In genomic region chr10:84328303-84329093, GRCh38 we compare ENCODE assay signal across 8 cellular contexts. TPM values are rescaled to one million over a fixed set of nuclear protein-coding genes. Genes with fewer than 3 reads are reported as not detected.
DNase-seq lines count a peak whose midpoint lies in the region; ATAC-seq, FAIRE-seq and TF ChIP-seq lines count a peak whose summit lies in the region.

Gene CCSER2, plus strand, starts transcription at chr10:84328589. Its CDS starts 42,464 bp downstream, at chr10:84371053.

- peaks cover 6% of the 10 kb centered on the region for H3K36me3 Mint-ChIP-seq in T-helper 1 cell treated with Interleukin-12 subunit alpha and Interleukin-12 subunit beta and Interleukin-4 antibody, amounts not matched to agents 30 μg/mL and 1 μg/mL, for 36 hours (ENCODE audit: low read depth)

- peak; percentile 99 for FAIRE-seq in GM12891 (lab: Jason Lieb, UNC)

- DNase-seq in GM12891 (ENCODE audit: insufficient read length, low spot score), result peak; percentile 93
- peak; percentile 71 for DNase-seq in NCI-H1092 (lab: John Stamatoyannopoulos, UW)
- DNase-seq in amniotic stem cell (lab: John Stamatoyannopoulos, UW), result peak; percentile 92
- peak; percentile 99 for DNase-seq in left cardiac atrium
- DNase-seq in prostate gland (ENCODE audit: low spot score), result peak; percentile 95
- DNase-seq in ureter (ENCODE audit: low spot score), result peak; percentile 98

- H3K27me3 Mint-ChIP-seq in T-helper 1 cell treated with Interleukin-12 subunit alpha and Interleukin-12 subunit beta and Interleukin-4 antibody, amounts not matched to agents 30 μg/mL and 1 μg/mL, for 36 hours (ENCODE audit: low read depth), result peaks cover 9% of the 10 kb centered on the region

- peak within 1 kb of the TSS; percentile 89 for H3K27ac ChIP-seq in prostate gland

- peak within 1 kb of the TSS; percentile 88 for H3K4me3 Mint-ChIP-seq in T-helper 1 cell treated with Interleukin-12 subunit alpha and Interleukin-12 subunit beta and Interleukin-4 antibody, amounts not matched to agents 30 μg/mL and 1 μg/mL, for 36 hours

- H3K9me3 ChIP-seq in prostate gland, result no peaks in the 10 kb centered on the region

- peaks cover 32% of the 10 kb centered on the region for H3K4me1 Mint-ChIP-seq in T-helper 1 cell treated with Interleukin-12 subunit alpha and Interleukin-12 subunit beta and Interleukin-4 antibody, amounts not matched to agents 30 μg/mL and 1 μg/mL, for 36 hours (ENCODE audit: low read depth)

- ATAC-seq in HG02610 (IDR thresholded peaks at IDR 0.05; ENCODE audit: unreplicated experiment) (peak; percentile 68), left cardiac atrium (peak; percentile 96 to 99)

- TF ChIP-seq POLR2A in GM12891 (IDR thresholded peaks at IDR 0.05; ENCODE audit: low read depth, low read length) (peak; percentile 68), prostate gland (IDR thresholded peaks at IDR 0.05) (peak; percentile 85)

- peak in 1 of 4 experiments; percentile 22 for TF ChIP-seq CTCF in prostate gland (IDR thresholded peaks at IDR 0.05)

- WGBS in prostate gland, result under 1% methylated on average over 63 of the region's 105 CpGs

- H3K4me1 ChIP-seq in prostate gland (replicated peaks), result no peaks in the 10 kb centered on the region

- H3K9me3 Mint-ChIP-seq in T-helper 1 cell treated with Interleukin-12 subunit alpha and Interleukin-12 subunit beta and Interleukin-4 antibody, amounts not matched to agents 30 μg/mL and 1 μg/mL, for 36 hours, result no peaks in the 10 kb centered on the region

- H3K27ac Mint-ChIP-seq in T-helper 1 cell treated with Interleukin-12 subunit alpha and Interleukin-12 subunit beta and Interleukin-4 antibody, amounts not matched to agents 30 μg/mL and 1 μg/mL, for 36 hours, result peak within 1 kb of the TSS; percentile 94

- intact Hi-C loops in left cardiac atrium (cut with DNase I), result no loop called here
- intact Hi-C loops in prostate gland (cut with DNase I), result loop anchor here (5.0 kb wide), 1 partner anchor 191 kb away; the partner anchor contains the start of gene GHITM

- no peaks in the 10 kb centered on the region for H3K27me3 ChIP-seq in prostate gland (replicated peaks; ENCODE audit: insufficient read depth)

- no peaks in the 10 kb centered on the region for H3K36me3 ChIP-seq in prostate gland

- peak within 1 kb of the TSS; percentile 95 to 98 for H3K4me3 ChIP-seq in prostate gland

TF ChIP-seq in GM12891, 5 proteins besides CTCF, POLR2A, EP300 and RAD21:
- TF ChIP-seq POLR2AphosphoS5 (IDR thresholded peaks at IDR 0.05; ENCODE audit: low read depth, low read length) (no peak; the same call in 1 of the 2 replicates), PAX5 (IDR thresholded peaks at IDR 0.05; ENCODE audit: insufficient read depth, low read length, severe bottlenecking) (no peak), SPI1 (IDR thresholded peaks at IDR 0.05; ENCODE audit: low read depth, low read length) (no peak), POU2F2 (IDR thresholded peaks at IDR 0.05; ENCODE audit: low read depth, low read length) (no peak), TAF1 (IDR thresholded peaks at IDR 0.05; ENCODE audit: low read depth, low read length) (no peak; the same call in 1 of the 2 replicates)

RNA-seq across cellular contexts. Expression of gene CCSER2, which starts in this region (rescaled TPM):
- polyA plus RNA-seq in GM12891 (2012; ENCODE audit: low read depth, missing spikeins), result 5.6 TPM
- total RNA-seq in left cardiac atrium (100 to 1,000 TPM; 119 to 131 TPM), prostate gland (10 to 100 TPM; 30.4 to 53.6 TPM), ureter (75.4 TPM)

Comparison
In these comparisons a context has a peak if more than half of its experiments do, and no peak if none do; other contexts are left out.
1. Peak in every context shown above with its lines: DNase-seq, ATAC-seq, H3K4me3 ChIP-seq and H3K27ac ChIP-seq.